ENCODE assay signal across 28 cellular contexts in genomic region chr21:45930792-45931191, GRCh38.
"Had no signal": no experiment of that assay in that cellular context is flagged by ENCODE, and none has a peak within 500 bp of the region (broad histone marks: within the 10 kb centered on the region; RNA-seq: fewer than 3 reads in every experiment).

No MANE protein-coding gene starts in this region.

- DNase-seq: activated CD4-positive, alpha-beta memory T cell treated with anti-CD3 and anti-CD28 coated beads, Interleukin-2, amount 10 ng/mL, durations not matched to agents 7 days and 5 days; activated CD4-positive, alpha-beta T cell treated with anti-CD3 and anti-CD28 coated beads for 1 hour; activated CD4-positive, alpha-beta T cell treated with anti-CD3 and anti-CD28 coated beads, Interleukin-2, amount 10 ng/mL, durations not matched to agents 7 days and 5 days; activated CD4-positive, CD25-positive, alpha-beta regulatory T cell; activated CD8-positive, alpha-beta memory T cell treated with anti-CD3 and anti-CD28 coated beads for 24 hours; activated CD8-positive, alpha-beta memory T cell treated with anti-CD3 and anti-CD28 coated beads, Interleukin-2, amount 10 ng/mL, durations not matched to agents 7 days and 5 days; activated CD8-positive, alpha-beta memory T cell treated with anti-CD3 and anti-CD28 coated beads, Interleukin-2, amount 50 U/mL, for 48 hours; activated CD8-positive, alpha-beta T cell treated with anti-CD3 and anti-CD28 coated beads, Interleukin-2, amount 10 ng/mL, durations not matched to agents 7 days and 5 days; activated effector memory CD4-positive, alpha-beta T cell treated with anti-CD3 and anti-CD28 coated beads, Interleukin-2, amount 50 U/mL, for 16 hours; activated gamma-delta T cell treated with Interleukin-2 at 50 U/mL for 16 hours; activated naive CD4-positive, alpha-beta T cell; activated naive CD4-positive, alpha-beta T cell treated with anti-CD3 and anti-CD28 coated beads for 36 hours; activated naive CD4-positive, alpha-beta T cell treated with anti-CD3 and anti-CD28 coated beads, Interleukin-2, amount 50 U/mL, for 16 hours; activated naive CD8-positive, alpha-beta T cell treated with anti-CD3 and anti-CD28 coated beads for 36 hours; activated T-cell treated with anti-CD3 and anti-CD28 coated beads, Interleukin-2, amount 50 U/mL, for 24 hours; adrenal gland; amniotic stem cell; body of pancreas; brain microvascular endothelial cell; central memory CD4-positive, alpha-beta T cell; T-helper 9 cell; WERI-Rb-1 had no signal

- H3K4me1 ChIP-seq: adrenal gland, body of pancreas, breast epithelium had no signal

- H3K9me3 ChIP-seq: body of pancreas had no signal

- ATAC-seq: activated CD4-positive, alpha-beta T cell treated with anti-CD3 and anti-CD28 coated beads for 36 hours; activated CD4-positive, CD25-positive, alpha-beta regulatory T cell treated with anti-CD3 and anti-CD28 coated beads, Interleukin-2, amount 50 U/mL, for 24 hours; activated CD8-positive, alpha-beta memory T cell treated with anti-CD3 and anti-CD28 coated beads, Interleukin-2, amount 10 ng/mL, durations not matched to agents 7 days and 5 days; activated CD8-positive, alpha-beta T cell treated with anti-CD3 and anti-CD28 coated beads, Interleukin-2, amount 10 ng/mL, durations not matched to agents 7 days and 5 days; body of pancreas; WTC11 had no signal

- H3K4me3 ChIP-seq: adrenal gland, body of pancreas, breast epithelium had no signal

- H3K27ac ChIP-seq: adrenal gland, body of pancreas, brain microvascular endothelial cell, breast epithelium, WERI-Rb-1 had no signal

- H3K36me3 ChIP-seq: adrenal gland, brain microvascular endothelial cell, breast epithelium, WERI-Rb-1 had no signal

- H3K27me3 ChIP-seq: adrenal gland, body of pancreas, brain microvascular endothelial cell had no signal

- FAIRE-seq: astrocyte, TTC549 had no signal
